ENCODE assay signal across 12 cellular contexts in genomic region chr1:21332691-21333449, GRCh38. TPM values are rescaled to one million over a fixed set of nuclear protein-coding genes. Genes with fewer than 3 reads are reported as not detected.
DNase-seq lines count a peak whose midpoint lies in the region; ATAC-seq and TF ChIP-seq lines count a peak whose summit lies in the region.
"Had no signal": no experiment of that assay in that cellular context is flagged by ENCODE, and none has a peak within 500 bp of the region (broad histone marks: within the 10 kb centered on the region; RNA-seq: fewer than 3 reads in every experiment).

No MANE protein-coding gene starts in this region.

- H3K27me3 ChIP-seq in liver (ENCODE audit: control insufficient read depth in 4 of 4, insufficient read depth in 4 of 4, low read length in 3 of 4) = no peaks in the 10 kb centered on the region
- H3K27me3 ChIP-seq in testis = no peaks in the 10 kb centered on the region

- 55% methylated on average over 9 of the region's 9 CpGs for WGBS in liver
- 62 to 63% methylated on average over 9 of the region's 9 CpGs for WGBS in testis, 2 donors

- no peak for ATAC-seq in activated T-helper 17 cell treated with anti-CD3 and anti-CD28 coated beads, Interleukin-2, amount 50 U/mL, for 72 hours (replicated peaks)
- ATAC-seq in GM18511 (IDR thresholded peaks at IDR 0.05; ENCODE audit: unreplicated experiment) = no peak

- H3K27ac Mint-ChIP-seq in activated T-cell treated with anti-CD3 and anti-CD28 coated beads, Interleukin-2, amount 50 U/mL, for 24 hours = peak overlapping the region; percentile 98
- peak overlapping the region; percentile 38 for H3K27ac Mint-ChIP-seq in activated T-helper 17 cell treated with anti-CD3 and anti-CD28 coated beads, Interleukin-2, amount 50 U/mL, for 72 hours

- no peak overlapping the region for H3K4me3 ChIP-seq in liver (ENCODE audit: low read depth in 1 of 3, low read length in 3 of 3)
- H3K4me3 ChIP-seq in testis = no peak overlapping the region

- TF ChIP-seq POLR2A in testis (IDR thresholded peaks at IDR 0.05) = no peak

- H3K36me3 ChIP-seq in liver (ENCODE audit: control insufficient read depth in 4 of 4, insufficient read depth in 3 of 4, low read depth in 1 of 4, low read length in 3 of 4) (no peaks in the 10 kb centered on the region), testis (ENCODE audit: low read depth, missing control alignments) (no peaks in the 10 kb centered on the region)

- H3K4me3 Mint-ChIP-seq in activated T-cell treated with anti-CD3 and anti-CD28 coated beads, Interleukin-2, amount 50 U/mL, for 24 hours = peak overlapping the region; percentile 31
- H3K4me3 Mint-ChIP-seq in activated T-helper 17 cell treated with anti-CD3 and anti-CD28 coated beads, Interleukin-2, amount 50 U/mL, for 72 hours = peak overlapping the region; percentile 95

- TF ChIP-seq CTCF in liver (IDR thresholded peaks at IDR 0.05; ENCODE audit: low read depth, low read length, missing input control) = no peak
- TF ChIP-seq CTCF in testis (IDR thresholded peaks at IDR 0.05) = no peak

- H3K4me1 ChIP-seq in liver (ENCODE audit: control insufficient read depth in 4 of 4, insufficient read depth in 4 of 4, low read length in 3 of 4) (peaks cover 45 to 82% (median 60%) of the 10 kb centered on the region in 4 donors), testis (peaks cover 66% of the 10 kb centered on the region)

- no peak overlapping the region for H3K9ac ChIP-seq in liver (ENCODE audit: low read depth in 1 of 2, low read length in 2 of 2)
- H3K9ac ChIP-seq: KMS-11 had no signal

- H3K36me3 Mint-ChIP-seq in activated T-cell treated with anti-CD3 and anti-CD28 coated beads, Interleukin-2, amount 50 U/mL, for 24 hours (ENCODE audit: low read depth) = peaks cover 65% of the 10 kb centered on the region
- peaks cover 77% of the 10 kb centered on the region for H3K36me3 Mint-ChIP-seq in activated T-helper 17 cell treated with anti-CD3 and anti-CD28 coated beads, Interleukin-2, amount 50 U/mL, for 72 hours (ENCODE audit: low read depth)

- intact Hi-C loops in testis (cut with DNase I; ENCODE audit: low total_unique reads) = loop anchor here (5.0 kb wide), 1 partner anchor 71 kb away; no protein-coding TSS in a partner anchor

- H3K9me3 ChIP-seq in liver (ENCODE audit: control insufficient read depth in 4 of 4, low read length in 3 of 4) = no peaks in the 10 kb centered on the region
- no peaks in the 10 kb centered on the region for H3K9me3 ChIP-seq in testis

- H3K27me3 Mint-ChIP-seq in activated T-cell treated with anti-CD3 and anti-CD28 coated beads, Interleukin-2, amount 50 U/mL, for 24 hours = no peaks in the 10 kb centered on the region
- H3K27me3 Mint-ChIP-seq in activated T-helper 17 cell treated with anti-CD3 and anti-CD28 coated beads, Interleukin-2, amount 50 U/mL, for 72 hours = no peaks in the 10 kb centered on the region

- peaks cover 89% of the 10 kb centered on the region for H3K4me1 Mint-ChIP-seq in activated T-cell treated with anti-CD3 and anti-CD28 coated beads, Interleukin-2, amount 50 U/mL, for 24 hours (ENCODE audit: low read depth)
- peaks cover 50% of the 10 kb centered on the region for H3K4me1 Mint-ChIP-seq in activated T-helper 17 cell treated with anti-CD3 and anti-CD28 coated beads, Interleukin-2, amount 50 U/mL, for 72 hours

- no peaks in the 10 kb centered on the region for H3K9me3 Mint-ChIP-seq in activated T-cell treated with anti-CD3 and anti-CD28 coated beads, Interleukin-2, amount 50 U/mL, for 24 hours
- no peaks in the 10 kb centered on the region for H3K9me3 Mint-ChIP-seq in activated T-helper 17 cell treated with anti-CD3 and anti-CD28 coated beads, Interleukin-2, amount 50 U/mL, for 72 hours

- peak in 1 of 2 donors; percentile 43 for TF ChIP-seq RAD21 in liver (IDR thresholded peaks at IDR 0.05)

- H3K27ac ChIP-seq in liver (ENCODE audit: low read depth in 1 of 2, low read length in 2 of 2) (peak overlapping the region; percentile 90 to 91), testis (peak overlapping the region; percentile 51 to 84)
- H3K27ac ChIP-seq: KMS-11 had no signal

- no peak for DNase-seq in activated T-cell treated with anti-CD3 and anti-CD28 coated beads, Interleukin-2, amount 50 U/mL, for 24 hours
- DNase-seq in activated T-cell treated with anti-CD3 and anti-CD28 coated beads for 4 hours = no peak
- peak; percentile 82 for DNase-seq in testis
- no peak for DNase-seq in stimulated activated CD4-positive, alpha-beta T cell treated with anti-CD3 and anti-CD28 coated beads, Interleukin-4, amount 100 ng/mL, for 24 hours
- no peak for DNase-seq in AG08396 (ENCODE audit: low spot score)
- DNase-seq: amniotic stem cell; NCI-H774; stimulated activated naive CD4-positive, alpha-beta T cell had no signal

TF ChIP-seq in liver, 16 proteins besides CTCF, POLR2A, EP300 and RAD21:
- TF ChIP-seq SP1 (IDR thresholded peaks at IDR 0.05) (peak; percentile 78), JUND (IDR thresholded peaks at IDR 0.05) (peak; percentile 46 to 71), TAF1 (conservative IDR thresholded peaks at IDR 0.05) (no peak), FOXA1 (IDR thresholded peaks at IDR 0.05) (peak; percentile 48), EGR1 (IDR thresholded peaks at IDR 0.05; ENCODE audit: low read depth in 2 of 2) (peak; percentile 59 to 66), FOXA2 (IDR thresholded peaks at IDR 0.05) (peak; percentile 81), HNF4G (IDR thresholded peaks at IDR 0.05) (no peak), ATF3 (IDR thresholded peaks at IDR 0.05) (peak; percentile 69), GABPA (IDR thresholded peaks at IDR 0.05 in 1 of 2, conservative IDR thresholded peaks at IDR 0.05 in 1 of 2) (peak in 1 of 2 donors; percentile 9), MAX (IDR thresholded peaks at IDR 0.05) (peak; percentile 28), YY1 (IDR thresholded peaks at IDR 0.05) (peak; percentile 32), RXRA (IDR thresholded peaks at IDR 0.05) (peak; percentile 76 to 80), REST (IDR thresholded peaks at IDR 0.05) (no peak), ZBTB33 (IDR thresholded peaks at IDR 0.05) (no peak), HNF4A (conservative IDR thresholded peaks at IDR 0.05) (peak; percentile 66 to 75), NR2F2 (IDR thresholded peaks at IDR 0.05) (no peak)

RNA-seq across cellular contexts. Expression of gene ECE1, which starts 42.6 kb away (rescaled TPM):
- total RNA-seq in activated T-helper 17 cell treated with anti-CD3 and anti-CD28 coated beads, Interleukin-2, amount 50 U/mL, for 72 hours = 100 to 1,000 TPM in 1 of 2 donors, 10 to 100 TPM in 1; 75.4 to 219 TPM
- total RNA-seq in liver = 10 to 100 TPM; 38.9 to 40.2 TPM
- 10 to 100 TPM; 29.3 to 46.4 TPM for polyA plus RNA-seq in liver
- 100 to 1,000 TPM in 1 of 2 donors, 10 to 100 TPM in 1; 96.4 to 101 TPM for total RNA-seq in testis
- polyA plus RNA-seq in testis (ENCODE audit: insufficient read depth, low read depth, low replicate concordance) = 66.1 TPM
